In the genomic region with DNA sequence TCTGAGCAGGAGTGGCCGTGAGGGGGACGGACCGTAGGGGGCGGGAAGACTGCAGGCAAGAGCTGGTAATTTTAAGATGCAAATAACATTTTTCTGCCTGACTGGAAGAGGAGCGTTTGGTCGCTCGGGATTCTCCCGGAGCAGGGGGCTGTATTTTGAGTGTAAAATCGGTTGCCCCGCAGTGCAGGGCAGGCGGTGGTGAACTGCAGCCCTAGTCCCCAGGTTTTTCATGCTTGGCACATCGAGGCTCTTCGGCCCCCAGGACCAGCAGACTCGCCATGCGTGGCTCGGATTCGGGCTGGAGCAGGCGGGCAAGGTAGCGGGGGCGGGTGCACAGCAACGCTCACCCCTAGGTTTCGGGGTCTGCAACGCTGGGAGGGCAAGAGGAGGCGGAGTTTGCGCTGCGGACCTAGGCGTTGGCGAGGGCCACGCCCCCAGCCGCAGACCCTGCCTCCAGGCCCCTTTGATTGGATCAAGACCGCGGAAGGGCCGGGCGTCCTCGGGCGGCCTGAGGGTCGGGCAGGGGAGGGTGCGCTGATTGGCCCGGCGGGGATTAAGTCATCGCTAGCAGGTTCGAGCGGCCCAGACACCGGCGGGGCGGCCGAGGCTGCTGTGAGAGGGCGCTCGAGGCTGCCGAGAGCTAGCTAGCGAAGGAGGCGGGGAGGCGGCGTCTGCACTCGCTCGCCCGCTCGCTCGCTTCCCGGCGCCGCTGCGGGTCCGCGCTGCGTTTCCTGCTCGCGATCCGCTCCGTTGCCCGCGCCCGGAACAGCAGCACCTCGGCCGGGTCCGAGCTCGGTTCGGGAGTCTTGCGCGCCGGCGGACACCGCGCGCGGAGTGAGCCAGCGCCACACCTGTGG, we compare ENCODE assay signal across 8 cellular contexts. TPM values are rescaled to one million over a fixed set of nuclear protein-coding genes. Genes with fewer than 3 reads are reported as not detected.
DNase-seq lines count a peak whose midpoint lies in the region; ATAC-seq and TF ChIP-seq lines count a peak whose summit lies in the region.

TSS of gene ARHGAP26 (plus strand) at position 585 of the 857 bp plus-strand sequence. CDS start 385 bp downstream, outside the sequence.

- H3K79me1 ChIP-seq in trophoblast cell (ENCODE audit: low read length), result peaks cover 2% of the 10 kb centered on the region

- TF ChIP-seq CTCF in GM12875 (IDR thresholded peaks at IDR 0.05; ENCODE audit: borderline replicate concordance, insufficient read depth, low read depth, low read length), result 0 out of 2 replicates have a peak, but pooled peaks have one; percentile 5
- peak; percentile 41 for TF ChIP-seq CTCF in cardiac muscle cell (IDR thresholded peaks at IDR 0.05; ENCODE audit: low read depth, low read length)
- peak in 2 of 5 experiments; percentile 39 to 57 for TF ChIP-seq CTCF in transverse colon (IDR thresholded peaks at IDR 0.05)

- no peaks in the 10 kb centered on the region for H3K27me3 ChIP-seq in adipocyte (replicated peaks; ENCODE audit: control insufficient read depth, insufficient read depth, low read length)
- H3K27me3 ChIP-seq in cardiac muscle cell, result no peaks in the 10 kb centered on the region
- no peaks in the 10 kb centered on the region for H3K27me3 ChIP-seq in trophoblast cell (ENCODE audit: insufficient read depth, low read length)
- H3K27me3 ChIP-seq in transverse colon, result no peaks in the 10 kb centered on the region

- H4K12ac ChIP-seq in trophoblast cell (ENCODE audit: low read depth, low read length), result no peak within 1 kb of the TSS

- intact Hi-C loops in transverse colon (cut with DNase I; ENCODE audit: low total_unique reads), result loop anchor here (1.0 to 5.0 kb wide), 2 partner anchors 48 to 96 kb away; no protein-coding TSS in a partner anchor

- no peak within 1 kb of the TSS for H2BK5ac ChIP-seq in trophoblast cell (ENCODE audit: low read depth, low read length, poor library complexity)

- no peaks in the 10 kb centered on the region for H3K36me3 ChIP-seq in adipocyte (ENCODE audit: control insufficient read depth, insufficient read depth, low read length, severe bottlenecking)
- no peaks in the 10 kb centered on the region for H3K36me3 ChIP-seq in cardiac muscle cell
- no peaks in the 10 kb centered on the region for H3K36me3 ChIP-seq in trophoblast cell (ENCODE audit: control insufficient read depth in 1 of 2, insufficient read depth in 2 of 2, low read length in 2 of 2)
- H3K36me3 ChIP-seq in transverse colon, result no peaks in the 10 kb centered on the region

- no peak within 1 kb of the TSS for H2AK5ac ChIP-seq in trophoblast cell (ENCODE audit: low read length)

- H3K4me1 ChIP-seq in adipocyte (ENCODE audit: control insufficient read depth, insufficient read depth, low read length) (peaks cover 17% of the 10 kb centered on the region), cardiac muscle cell (ENCODE audit: low read depth) (peaks cover 15% of the 10 kb centered on the region), trophoblast cell (ENCODE audit: control insufficient read depth in 1 of 2, insufficient read depth in 2 of 2, low read length in 2 of 2) (peaks cover 4 to 9% of the 10 kb centered on the region in 2 experiments), transverse colon (peaks cover 0 to 51% (median 35%) of the 10 kb centered on the region in 4 donors)

- H2AFZ ChIP-seq in trophoblast cell (ENCODE audit: insufficient read depth, low read length, poor library complexity), result peak within 1 kb of the TSS; percentile 94

- in situ Hi-C loops in transverse colon (cut with MboI; ENCODE audit: low pct_ligation_motif_present in 1 of 4, low pct_unique_long_range_greater_than_20kb in 1 of 4, low sequenced_read_pairs in 3 of 4), result loop anchor here in 2 of 4 donors (10.0 kb wide), 2 partner anchors 95 to 105 kb away; no protein-coding TSS in a partner anchor

- peak; percentile 99 for TF ChIP-seq POLR2A in transverse colon (IDR thresholded peaks at IDR 0.05)

- no peak within 1 kb of the TSS for H3K23ac ChIP-seq in trophoblast cell (ENCODE audit: low read length)

- H3K4ac ChIP-seq in trophoblast cell (ENCODE audit: low read depth, low read length), result no peak within 1 kb of the TSS

- H4K8ac ChIP-seq in trophoblast cell (ENCODE audit: low read depth, low read length), result peak within 1 kb of the TSS; percentile 51

- H3K27ac ChIP-seq in cardiac muscle cell, result peak within 1 kb of the TSS; percentile 84
- peak within 1 kb of the TSS; percentile 26 for H3K27ac ChIP-seq in trophoblast cell (ENCODE audit: low read depth, low read length)
- H3K27ac ChIP-seq in transverse colon, result peak within 1 kb of the TSS; percentile 92 to 96 (median 94)

- H3K79me2 ChIP-seq in trophoblast cell (ENCODE audit: control insufficient read depth, insufficient read depth, low read length, poor library complexity), result no peaks in the 10 kb centered on the region

- no peak within 1 kb of the TSS for H4K91ac ChIP-seq in trophoblast cell (ENCODE audit: low read depth, low read length)

- WGBS in trophoblast cell (ENCODE audit: extremely low coverage, insufficient coverage, insufficient read length), result no CpG with 5 or more reads among the region's 87 CpGs
- 0 to 1% methylated on average over 2 to 71 of the region's 87 CpGs for WGBS in transverse colon (ENCODE audit: low coverage in 1 of 2), 2 donors

- no peak for TF ChIP-seq EP300 in transverse colon (IDR thresholded peaks at IDR 0.05; ENCODE audit: low read depth)

- H3K9ac ChIP-seq in adipocyte (ENCODE audit: low read length) (peak within 1 kb of the TSS; percentile 88), trophoblast cell (ENCODE audit: low read length) (peak within 1 kb of the TSS; percentile 71)

- H2BK12ac ChIP-seq in trophoblast cell (ENCODE audit: low read length), result no peak within 1 kb of the TSS

- H3K9me3 ChIP-seq in adipocyte (ENCODE audit: control insufficient read depth, low read length) (no peaks in the 10 kb centered on the region), cardiac muscle cell (ENCODE audit: low read depth) (no peaks in the 10 kb centered on the region), trophoblast cell (ENCODE audit: insufficient read depth, low read depth, low read length) (peaks cover 2% of the 10 kb centered on the region), transverse colon (no peaks in the 10 kb centered on the region)

- peak within 1 kb of the TSS; percentile 97 for H3K4me2 ChIP-seq in trophoblast cell (ENCODE audit: low read length)

- peak; percentile 97 for ATAC-seq in HG02763 (IDR thresholded peaks at IDR 0.05; ENCODE audit: unreplicated experiment)

- H3K4me3 ChIP-seq in GM12875 (ENCODE audit: low read depth, low read length), result peak within 1 kb of the TSS; percentile 47
- H3K4me3 ChIP-seq in adipocyte (ENCODE audit: low read length), result peak within 1 kb of the TSS; percentile 97
- H3K4me3 ChIP-seq in cardiac muscle cell, result peak within 1 kb of the TSS; percentile 70
- H3K4me3 ChIP-seq in trophoblast cell (ENCODE audit: low read depth, low read length), result peak within 1 kb of the TSS; percentile 95
- H3K4me3 ChIP-seq in transverse colon, result peak within 1 kb of the TSS; percentile 57 to 86 (median 84)

- H3K18ac ChIP-seq in trophoblast cell (ENCODE audit: low read length), result no peak within 1 kb of the TSS

- peak within 1 kb of the TSS; percentile 29 for H3K14ac ChIP-seq in trophoblast cell (ENCODE audit: low read length)

- H2BK120ac ChIP-seq in trophoblast cell (ENCODE audit: insufficient read depth, low read length, poor library complexity), result peak within 1 kb of the TSS; percentile 53

- peak; percentile 86 to 94 (median 93) for DNase-seq in NCI-H1417 (lab: John Stamatoyannopoulos, UW)
- DNase-seq in SW 1271 (lab: John Stamatoyannopoulos, UW), result peak; percentile 89 to 96
- peak; percentile 99 for DNase-seq in adipocyte (ENCODE audit: low read depth)
- DNase-seq in cardiac muscle cell (ENCODE audit: low read depth in 1 of 2, low spot score in 1 of 2), result peak; percentile 98 to 99
- peak; percentile 98 for DNase-seq in trophoblast cell
- DNase-seq in transverse colon, result peak; percentile 98

RNA-seq across cellular contexts. Expression of gene ARHGAP26, which starts in this region (rescaled TPM):
- 10.7 and 16.2 TPM in 2 replicates for total RNA-seq in cardiac muscle cell
- 12.7 and 12.9 TPM in 2 replicates for polyA plus RNA-seq in cardiac muscle cell
- polyA plus RNA-seq in trophoblast cell (2013), result 3.3 and 3.7 TPM in 2 replicates
- 10 to 100 TPM; 61.0 to 76.7 (median 61.2) TPM for total RNA-seq in transverse colon

Comparison
In these comparisons a context has a peak if more than half of its experiments do, and no peak if none do; other contexts are left out.
1. Peak in every context shown above with its lines: DNase-seq, ATAC-seq, H3K4me3 ChIP-seq and H3K27ac ChIP-seq.
2. H3K4me3 ChIP-seq: peak in every context shown above with its lines; median percentile 97 in adipocyte; 95 in trophoblast cell; 84 in transverse colon; 70 in cardiac muscle cell; 47 in GM12875.
3. H3K27ac ChIP-seq: peak in every context shown above with its lines; median percentile 94 in transverse colon; 84 in cardiac muscle cell; 26 in trophoblast cell.